20 cellular contexts compared by ENCODE assay signal in genomic region chr3:138289260-138289659, GRCh38. TPM values are rescaled to one million over a fixed set of nuclear protein-coding genes. Genes with fewer than 3 reads are reported as not detected.
DNase-seq lines count a peak whose midpoint lies in the region; ATAC-seq lines count a peak whose summit lies in the region.
"Had no signal": no experiment of that assay in that cellular context is flagged by ENCODE, and none has a peak within 500 bp of the region (broad histone marks: within the 10 kb centered on the region; RNA-seq: fewer than 3 reads in every experiment).

No MANE protein-coding gene starts in this region.

- no peaks in the 10 kb centered on the region for H3K9me3 Mint-ChIP-seq in activated T-cell treated with anti-CD3 and anti-CD28 coated beads, Interleukin-2, amount 50 U/mL, for 24 hours
- H3K9me3 Mint-ChIP-seq in activated T-cell treated with anti-CD3 and anti-CD28 coated beads, Interleukin-2, amount 50 U/mL, for 4 hours, result no peaks in the 10 kb centered on the region
- no peaks in the 10 kb centered on the region for H3K9me3 Mint-ChIP-seq in stimulated activated naive CD8-positive, alpha-beta T cell treated with anti-CD3 and anti-CD28 coated beads, Interleukin-15, Interleukin-2, amounts not matched to agents 100 ng/mL and 50 ng/mL, for 24 hours
- no peaks in the 10 kb centered on the region for H3K9me3 Mint-ChIP-seq in memory B cell
- H3K9me3 Mint-ChIP-seq: CD4-positive, alpha-beta T cell had no signal

- no peak for ATAC-seq in activated T-cell treated with anti-CD3 and anti-CD28 coated beads, Interleukin-2, amount 50 U/mL, for 4 hours
- ATAC-seq in stimulated activated naive CD8-positive, alpha-beta T cell treated with anti-CD3 and anti-CD28 coated beads, Interleukin-15, Interleukin-2, amounts not matched to agents 100 U/mL and 50 U/mL, for 24 hours, result no peak
- ATAC-seq in memory B cell (ENCODE audit: low read depth) (no peak), HG02852 (IDR thresholded peaks at IDR 0.05; ENCODE audit: unreplicated experiment) (no peak)

- no peaks in the 10 kb centered on the region for H3K27me3 Mint-ChIP-seq in activated T-cell treated with anti-CD3 and anti-CD28 coated beads, Interleukin-2, amount 50 U/mL, for 24 hours
- H3K27me3 Mint-ChIP-seq in activated T-cell treated with anti-CD3 and anti-CD28 coated beads, Interleukin-2, amount 50 U/mL, for 4 hours (ENCODE audit: low read depth), result no peaks in the 10 kb centered on the region
- H3K27me3 Mint-ChIP-seq in stimulated activated naive CD8-positive, alpha-beta T cell treated with anti-CD3 and anti-CD28 coated beads, Interleukin-15, Interleukin-2, amounts not matched to agents 100 ng/mL and 50 ng/mL, for 24 hours, result no peaks in the 10 kb centered on the region
- H3K27me3 Mint-ChIP-seq in memory B cell, result no peaks in the 10 kb centered on the region
- H3K27me3 Mint-ChIP-seq: CD4-positive, alpha-beta T cell had no signal

- H3K36me3 Mint-ChIP-seq in activated T-cell treated with anti-CD3 and anti-CD28 coated beads, Interleukin-2, amount 50 U/mL, for 24 hours (ENCODE audit: low read depth), result peaks cover 32% of the 10 kb centered on the region
- H3K36me3 Mint-ChIP-seq in activated T-cell treated with anti-CD3 and anti-CD28 coated beads, Interleukin-2, amount 50 U/mL, for 4 hours (ENCODE audit: insufficient read depth), result peaks cover 43% of the 10 kb centered on the region
- H3K36me3 Mint-ChIP-seq in stimulated activated naive CD8-positive, alpha-beta T cell treated with anti-CD3 and anti-CD28 coated beads, Interleukin-15, Interleukin-2, amounts not matched to agents 100 ng/mL and 50 ng/mL, for 24 hours (ENCODE audit: low read depth), result peaks cover 44% of the 10 kb centered on the region
- H3K36me3 Mint-ChIP-seq in memory B cell, result peaks cover 35% of the 10 kb centered on the region

- no peak overlapping the region for H3K4me3 Mint-ChIP-seq in activated T-cell treated with anti-CD3 and anti-CD28 coated beads, Interleukin-2, amount 50 U/mL, for 24 hours
- H3K4me3 Mint-ChIP-seq in activated T-cell treated with anti-CD3 and anti-CD28 coated beads, Interleukin-2, amount 50 U/mL, for 4 hours, result no peak overlapping the region
- H3K4me3 Mint-ChIP-seq in stimulated activated naive CD8-positive, alpha-beta T cell treated with anti-CD3 and anti-CD28 coated beads, Interleukin-15, Interleukin-2, amounts not matched to agents 100 ng/mL and 50 ng/mL, for 24 hours, result no peak overlapping the region
- no peak overlapping the region for H3K4me3 Mint-ChIP-seq in memory B cell
- H3K4me3 Mint-ChIP-seq: CD4-positive, alpha-beta T cell had no signal

- peaks cover 13% of the 10 kb centered on the region for H3K4me1 Mint-ChIP-seq in activated T-cell treated with anti-CD3 and anti-CD28 coated beads, Interleukin-2, amount 50 U/mL, for 24 hours (ENCODE audit: low read depth)
- no peaks in the 10 kb centered on the region for H3K4me1 Mint-ChIP-seq in activated T-cell treated with anti-CD3 and anti-CD28 coated beads, Interleukin-2, amount 50 U/mL, for 4 hours (ENCODE audit: low read depth)
- H3K4me1 Mint-ChIP-seq in stimulated activated naive CD8-positive, alpha-beta T cell treated with anti-CD3 and anti-CD28 coated beads, Interleukin-15, Interleukin-2, amounts not matched to agents 100 ng/mL and 50 ng/mL, for 24 hours (ENCODE audit: low read depth), result peaks cover 10% of the 10 kb centered on the region
- H3K4me1 Mint-ChIP-seq in memory B cell, result no peaks in the 10 kb centered on the region

- DNase-seq in activated T-cell treated with anti-CD3 and anti-CD28 coated beads, Interleukin-2, amount 50 U/mL, for 24 hours, result no peak
- no peak for DNase-seq in activated T-cell treated with anti-CD3 and anti-CD28 coated beads, Interleukin-2, amount 50 U/mL, for 4 hours
- DNase-seq in stimulated activated naive CD8-positive, alpha-beta T cell treated with anti-CD3 and anti-CD28 coated beads, Interleukin-15, Interleukin-2, amounts not matched to agents 100 U/mL and 50 U/mL, for 24 hours, result no peak
- no peak for DNase-seq in memory B cell (ENCODE audit: low spot score in 2 of 2)
- no peak for DNase-seq in activated CD4-positive, CD25-positive, alpha-beta regulatory T cell (lab: John Stamatoyannopoulos, UW)
- DNase-seq: CD4-positive, alpha-beta T cell; NCI-H1048; NCI-H1417; NCI-H1694; NCI-H2081; NCI-H2171; NCI-H226; NCI-H510A; NCI-H69; RPMI8226 had no signal

- H3K27ac Mint-ChIP-seq in activated T-cell treated with anti-CD3 and anti-CD28 coated beads, Interleukin-2, amount 50 U/mL, for 24 hours, result peak overlapping the region; percentile 41
- peak overlapping the region; percentile 61 for H3K27ac Mint-ChIP-seq in stimulated activated naive CD8-positive, alpha-beta T cell treated with anti-CD3 and anti-CD28 coated beads, Interleukin-15, Interleukin-2, amounts not matched to agents 100 ng/mL and 50 ng/mL, for 24 hours
- peak overlapping the region; percentile 15 for H3K27ac Mint-ChIP-seq in memory B cell
- H3K27ac Mint-ChIP-seq: CD4-positive, alpha-beta T cell had no signal

RNA-seq across cellular contexts. Expression of gene NME9, which starts 40.4 kb away (rescaled TPM):
- not detected for total RNA-seq in activated T-cell treated with anti-CD3 and anti-CD28 coated beads, Interleukin-2, amount 50 U/mL, for 4 hours
- total RNA-seq: Daoy, HT-29, Right ventricle myocardium superior had no signal

RNA-seq across cellular contexts. Expression of gene MRAS, which starts 59.1 kb away (rescaled TPM):
- under 1 TPM; 0.19 to 0.56 (median 0.34) TPM for total RNA-seq in activated T-cell treated with anti-CD3 and anti-CD28 coated beads, Interleukin-2, amount 50 U/mL, for 4 hours
